Comparison of ENCODE assay signal across 1 cellular context in the genomic region with DNA sequence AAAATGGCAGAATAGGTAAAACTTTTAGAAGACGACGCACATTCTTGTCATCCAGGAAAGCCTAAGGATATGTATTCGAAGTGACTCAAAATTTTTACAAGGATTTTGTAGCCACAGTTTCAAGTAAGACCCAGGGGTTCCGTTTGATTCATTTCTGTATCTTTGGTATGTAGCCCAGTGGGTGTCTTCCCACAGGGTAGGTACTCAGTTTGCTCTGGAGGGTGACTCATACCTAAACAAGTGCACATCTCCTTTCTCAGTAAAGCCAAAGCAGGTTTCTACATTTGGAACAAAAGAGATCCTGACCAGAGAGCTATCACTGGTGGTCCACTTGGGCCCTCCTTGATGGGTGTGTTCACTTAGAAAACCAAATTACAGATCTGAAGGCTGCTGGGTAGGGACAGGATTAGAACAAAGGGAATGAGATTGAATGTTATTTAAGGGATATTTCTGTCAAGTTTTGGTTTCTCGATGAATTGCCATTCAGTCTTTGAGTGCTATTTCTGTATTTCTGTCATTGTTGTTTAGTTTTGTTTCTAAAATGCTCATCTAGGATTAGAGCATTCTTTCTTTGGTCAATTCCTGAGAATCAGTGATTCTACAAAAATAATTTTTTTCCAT.
A peak's percentile ranks its signal among the peaks of the same experiment; 100 is the strongest.
TF ChIP-seq lines count a peak whose summit lies in the region.

No MANE protein-coding gene starts in this region.

TF ChIP-seq in GM12878, 131 proteins besides CTCF, POLR2A, EP300 and RAD21 (continued from another document and continues in another):
- TF ChIP-seq ELK1 (IDR thresholded peaks at IDR 0.05; ENCODE audit: low read depth, low read length) (no peak), MAX (IDR thresholded peaks at IDR 0.05; ENCODE audit: low read depth, low read length) (no peak), RB1 (IDR thresholded peaks at IDR 0.05; ENCODE audit: borderline replicate concordance) (no peak), KLF5 (IDR thresholded peaks at IDR 0.05; ENCODE audit: partially characterized antibody) (no peak), SMAD1 (IDR thresholded peaks at IDR 0.05; ENCODE audit: low read depth, partially characterized antibody) (no peak), JUNB (IDR thresholded peaks at IDR 0.05) (peak; percentile 89), TCF7 (IDR thresholded peaks at IDR 0.05; ENCODE audit: borderline replicate concordance) (no peak), NFIC (IDR thresholded peaks at IDR 0.05; ENCODE audit: low read depth, low read length) (peak; percentile 93), NR2F1 (conservative IDR thresholded peaks at IDR 0.05) (no peak), MEF2B (IDR thresholded peaks at IDR 0.05; ENCODE audit: partially characterized antibody, poor library complexity, severe bottlenecking) (peak; percentile 79), SP1 (IDR thresholded peaks at IDR 0.05; ENCODE audit: low read depth, low read length) (no peak), TCF12 (IDR thresholded peaks at IDR 0.05; ENCODE audit: low read depth, low read length) (no peak), MTA2 (IDR thresholded peaks at IDR 0.05; ENCODE audit: low read depth) (peak; percentile 58), ZBTB40 (IDR thresholded peaks at IDR 0.05; ENCODE audit: borderline replicate concordance) (no peak), RUNX3 (IDR thresholded peaks at IDR 0.05; ENCODE audit: low read length) (peak; percentile 85), ZNF217 (IDR thresholded peaks at IDR 0.05) (no peak), HSF1 (IDR thresholded peaks at IDR 0.05; ENCODE audit: low read depth, low read length) (no peak), HDAC2 (IDR thresholded peaks at IDR 0.05) (no peak), ZBED1 (IDR thresholded peaks at IDR 0.05; ENCODE audit: borderline replicate concordance) (no peak), CREM (IDR thresholded peaks at IDR 0.05; ENCODE audit: low read depth) (peak; percentile 69; the same call in 1 of the 2 replicates), BRCA1 (IDR thresholded peaks at IDR 0.05; ENCODE audit: low read depth, low read length) (no peak), RELB (IDR thresholded peaks at IDR 0.05; ENCODE audit: low read depth) (peak; percentile 67; the same call in 1 of the 2 replicates), ZNF274 (IDR thresholded peaks at IDR 0.05; ENCODE audit: insufficient read depth, insufficient read length) (no peak), E2F4 (IDR thresholded peaks at IDR 0.05; ENCODE audit: low read depth, low read length) (no peak), IRF4 (IDR thresholded peaks at IDR 0.05; ENCODE audit: low read depth, low read length) (peak; percentile 76), PAX5 (IDR thresholded peaks at IDR 0.05; ENCODE audit: borderline replicate concordance, low read depth, low read length) (0 out of 2 replicates have a peak, but pooled peaks have one; percentile 22), ATF3 (IDR thresholded peaks at IDR 0.05; ENCODE audit: borderline replicate concordance, extremely low read depth, low read depth, low read length) (no peak), MEF2A (IDR thresholded peaks at IDR 0.05; ENCODE audit: insufficient read depth, low read depth, low read length) (no peak; the same call in 1 of the 2 replicates), PAX8 (IDR thresholded peaks at IDR 0.05) (no peak), ATF7 (IDR thresholded peaks at IDR 0.05; ENCODE audit: low read depth) (peak; percentile 57; the same call in 1 of the 2 replicates), ZNF384 (IDR thresholded peaks at IDR 0.05; ENCODE audit: borderline replicate concordance, low read depth, low read length) (no peak), ZNF24 (IDR thresholded peaks at IDR 0.05) (no peak), ESRRA (IDR thresholded peaks at IDR 0.05; ENCODE audit: low read length) (no peak), SPI1 (IDR thresholded peaks at IDR 0.05; ENCODE audit: borderline replicate concordance, insufficient read depth, low read depth, low read length) (peak; percentile 53; the same call in 1 of the 2 replicates), CREB1 (IDR thresholded peaks at IDR 0.05; ENCODE audit: low read depth) (no peak), HDGF (IDR thresholded peaks at IDR 0.05) (no peak), NBN (IDR thresholded peaks at IDR 0.05) (0 out of 2 replicates have a peak, but pooled peaks have one; percentile 37)
- TF ChIP-seq, protein P1, sequence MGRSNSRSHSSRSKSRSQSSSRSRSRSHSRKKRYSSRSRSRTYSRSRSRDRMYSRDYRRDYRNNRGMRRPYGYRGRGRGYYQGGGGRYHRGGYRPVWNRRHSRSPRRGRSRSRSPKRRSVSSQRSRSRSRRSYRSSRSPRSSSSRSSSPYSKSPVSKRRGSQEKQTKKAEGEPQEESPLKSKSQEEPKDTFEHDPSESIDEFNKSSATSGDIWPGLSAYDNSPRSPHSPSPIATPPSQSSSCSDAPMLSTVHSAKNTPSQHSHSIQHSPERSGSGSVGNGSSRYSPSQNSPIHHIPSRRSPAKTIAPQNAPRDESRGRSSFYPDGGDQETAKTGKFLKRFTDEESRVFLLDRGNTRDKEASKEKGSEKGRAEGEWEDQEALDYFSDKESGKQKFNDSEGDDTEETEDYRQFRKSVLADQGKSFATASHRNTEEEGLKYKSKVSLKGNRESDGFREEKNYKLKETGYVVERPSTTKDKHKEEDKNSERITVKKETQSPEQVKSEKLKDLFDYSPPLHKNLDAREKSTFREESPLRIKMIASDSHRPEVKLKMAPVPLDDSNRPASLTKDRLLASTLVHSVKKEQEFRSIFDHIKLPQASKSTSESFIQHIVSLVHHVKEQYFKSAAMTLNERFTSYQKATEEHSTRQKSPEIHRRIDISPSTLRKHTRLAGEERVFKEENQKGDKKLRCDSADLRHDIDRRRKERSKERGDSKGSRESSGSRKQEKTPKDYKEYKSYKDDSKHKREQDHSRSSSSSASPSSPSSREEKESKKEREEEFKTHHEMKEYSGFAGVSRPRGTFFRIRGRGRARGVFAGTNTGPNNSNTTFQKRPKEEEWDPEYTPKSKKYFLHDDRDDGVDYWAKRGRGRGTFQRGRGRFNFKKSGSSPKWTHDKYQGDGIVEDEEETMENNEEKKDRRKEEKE (IDR thresholded peaks at IDR 0.05): no peak
- TF ChIP-seq, protein P2, sequence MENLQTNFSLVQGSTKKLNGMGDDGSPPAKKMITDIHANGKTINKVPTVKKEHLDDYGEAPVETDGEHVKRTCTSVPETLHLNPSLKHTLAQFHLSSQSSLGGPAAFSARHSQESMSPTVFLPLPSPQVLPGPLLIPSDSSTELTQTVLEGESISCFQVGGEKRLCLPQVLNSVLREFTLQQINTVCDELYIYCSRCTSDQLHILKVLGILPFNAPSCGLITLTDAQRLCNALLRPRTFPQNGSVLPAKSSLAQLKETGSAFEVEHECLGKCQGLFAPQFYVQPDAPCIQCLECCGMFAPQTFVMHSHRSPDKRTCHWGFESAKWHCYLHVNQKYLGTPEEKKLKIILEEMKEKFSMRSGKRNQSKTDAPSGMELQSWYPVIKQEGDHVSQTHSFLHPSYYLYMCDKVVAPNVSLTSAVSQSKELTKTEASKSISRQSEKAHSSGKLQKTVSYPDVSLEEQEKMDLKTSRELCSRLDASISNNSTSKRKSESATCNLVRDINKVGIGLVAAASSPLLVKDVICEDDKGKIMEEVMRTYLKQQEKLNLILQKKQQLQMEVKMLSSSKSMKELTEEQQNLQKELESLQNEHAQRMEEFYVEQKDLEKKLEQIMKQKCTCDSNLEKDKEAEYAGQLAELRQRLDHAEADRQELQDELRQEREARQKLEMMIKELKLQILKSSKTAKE (IDR thresholded peaks at IDR 0.05; ENCODE audit: low read depth, poor library complexity, severe bottlenecking): no peak
- TF ChIP-seq, protein P3, sequence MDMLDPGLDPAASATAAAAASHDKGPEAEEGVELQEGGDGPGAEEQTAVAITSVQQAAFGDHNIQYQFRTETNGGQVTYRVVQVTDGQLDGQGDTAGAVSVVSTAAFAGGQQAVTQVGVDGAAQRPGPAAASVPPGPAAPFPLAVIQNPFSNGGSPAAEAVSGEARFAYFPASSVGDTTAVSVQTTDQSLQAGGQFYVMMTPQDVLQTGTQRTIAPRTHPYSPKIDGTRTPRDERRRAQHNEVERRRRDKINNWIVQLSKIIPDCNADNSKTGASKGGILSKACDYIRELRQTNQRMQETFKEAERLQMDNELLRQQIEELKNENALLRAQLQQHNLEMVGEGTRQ (IDR thresholded peaks at IDR 0.05; ENCODE audit: borderline replicate concordance, low read depth, low read length): no peak
